In genomic region chr14:99664636-99665273, GRCh38 we compare ENCODE assay signal across 17 cellular contexts. TPM values are rescaled to one million over a fixed set of nuclear protein-coding genes. Genes with fewer than 3 reads are reported as not detected.
A peak's percentile ranks its signal among the peaks of the same experiment; 100 is the strongest.
DNase-seq lines count a peak whose midpoint lies in the region; ATAC-seq and TF ChIP-seq lines count a peak whose summit lies in the region.
"Had no signal": no experiment of that assay in that cellular context is flagged by ENCODE, and none has a peak within 500 bp of the region (broad histone marks: within the 10 kb centered on the region; RNA-seq: fewer than 3 reads in every experiment).

No MANE protein-coding gene starts in this region.

- H3K36me3 ChIP-seq in BE2C = no peaks in the 10 kb centered on the region
- H3K36me3 ChIP-seq: adrenal gland, ovary, SJCRH30, spleen had no signal

- H3K36me3 Mint-ChIP-seq in type B pancreatic cell = no peaks in the 10 kb centered on the region
- H3K36me3 Mint-ChIP-seq: CD4-positive, CD25-positive, alpha-beta regulatory T cell had no signal

- peak overlapping the region; percentile 76 for H3K27ac Mint-ChIP-seq in type B pancreatic cell
- H3K27ac Mint-ChIP-seq: CD4-positive, CD25-positive, alpha-beta regulatory T cell had no signal

- TF ChIP-seq CTCF in type B pancreatic cell (conservative IDR thresholded peaks at IDR 0.05) (no peak), BE2C (IDR thresholded peaks at IDR 0.05; ENCODE audit: low read depth, low read length) (no peak)

- H3K4me1 Mint-ChIP-seq in type B pancreatic cell (ENCODE audit: unreplicated experiment) = peaks cover 30% of the 10 kb centered on the region

- peaks cover 4% of the 10 kb centered on the region; the same call in 1 of the 2 replicates for H3K27me3 ChIP-seq in BE2C
- H3K27me3 ChIP-seq: ovary, SJCRH30 had no signal

- peaks cover 26% of the 10 kb centered on the region for H3K27me3 Mint-ChIP-seq in type B pancreatic cell

- no peak overlapping the region for H3K4me3 ChIP-seq in BE2C (ENCODE audit: low read depth, low read length)
- H3K4me3 ChIP-seq: adrenal gland, ovary, SJCRH30, spleen, stomach had no signal

- ATAC-seq in HG03064 (IDR thresholded peaks at IDR 0.05; ENCODE audit: low read depth, unreplicated experiment) = peak; percentile 62
- ATAC-seq: activated T-cell treated with anti-CD3 and anti-CD28 coated beads, Interleukin-2, amount 50 U/mL, for 4 hours had no signal

- peak overlapping the region; percentile 52 for H3K4me3 Mint-ChIP-seq in type B pancreatic cell
- H3K4me3 Mint-ChIP-seq: activated T-cell treated with anti-CD3 and anti-CD28 coated beads, Interleukin-2, amount 50 U/mL, for 4 hours; CD4-positive, CD25-positive, alpha-beta regulatory T cell had no signal

- no peaks in the 10 kb centered on the region for H3K9me3 Mint-ChIP-seq in type B pancreatic cell
- H3K9me3 Mint-ChIP-seq: activated T-cell treated with anti-CD3 and anti-CD28 coated beads, Interleukin-2, amount 50 U/mL, for 4 hours had no signal

- H3K9me3 ChIP-seq in BE2C = no peaks in the 10 kb centered on the region
- H3K9me3 ChIP-seq: adrenal gland, ovary, SJCRH30, spleen, stomach had no signal

- H3K4me1 ChIP-seq in BE2C = peaks cover 8% of the 10 kb centered on the region; the same call in 1 of the 2 replicates
- H3K4me1 ChIP-seq: adrenal gland, SJCRH30 had no signal

- DNase-seq in NCI-H2171 (lab: John Stamatoyannopoulos, UW) (peak; percentile 3), NCI-H2171 treated with DMSO at 0.1 percent for 48 hours (lab: John Stamatoyannopoulos, UW) (no peak), hepatic stellate cell (ENCODE audit: low spot score) (peak; percentile 54), type B pancreatic cell (ENCODE audit: extremely low spot score, unreplicated experiment) (no peak), retina (no peak), BE2C (no peak), DMS153 treated with DMSO at 0.1 percent for 48 hours (lab: John Stamatoyannopoulos, UW; ENCODE audit: unreplicated experiment) (no peak)
- DNase-seq: activated CD4-positive, alpha-beta T cell treated with anti-CD3 and anti-CD28 coated beads, Interleukin-2, amount 50 U/mL, for 4 hours; activated T-cell treated with anti-CD3 and anti-CD28 coated beads, Interleukin-2, amount 50 U/mL, for 4 hours; adrenal gland; CD4-positive, CD25-positive, alpha-beta regulatory T cell; foreskin melanocyte; ovary; SJCRH30; spleen; stomach had no signal

RNA-seq across cellular contexts. Expression of gene CYP46A1, which starts 19.3 kb away (rescaled TPM):
- 0.98 and 4.7 TPM in 2 replicates for total RNA-seq in type B pancreatic cell (ENCODE audit: low replicate concordance)
- polyA plus RNA-seq in BE2C (2012; ENCODE audit: insufficient read depth, insufficient read length, low read depth) = 0.26 TPM
- total RNA-seq: CD4-positive, CD25-positive, alpha-beta regulatory T cell had no signal
- polyA plus RNA-seq: CD4-positive, CD25-positive, alpha-beta regulatory T cell had no signal

RNA-seq across cellular contexts. Expression of gene HHIPL1, which starts 19.8 kb away (rescaled TPM):
- 0.19 and 1.4 TPM in 2 replicates for total RNA-seq in type B pancreatic cell (ENCODE audit: low replicate concordance)
- 0.14 TPM for polyA plus RNA-seq in BE2C (2012; ENCODE audit: insufficient read depth, insufficient read length, low read depth)
- total RNA-seq: activated T-cell treated with anti-CD3 and anti-CD28 coated beads, Interleukin-2, amount 50 U/mL, for 4 hours; CD4-positive, CD25-positive, alpha-beta regulatory T cell; SJCRH30 had no signal

Comparison
In these comparisons a context has a peak if more than half of its experiments do, and no peak if none do; other contexts are left out.
1. DNase-seq: peak in NCI-H2171 (single experiment) and hepatic stellate cell (single experiment); none in NCI-H2171 treated with DMSO at 0.1 percent for 48 hours (single experiment), type B pancreatic cell (single experiment), retina (single experiment), BE2C (single experiment) and DMS153 treated with DMSO at 0.1 percent for 48 hours (single experiment).